In the genomic region with DNA sequence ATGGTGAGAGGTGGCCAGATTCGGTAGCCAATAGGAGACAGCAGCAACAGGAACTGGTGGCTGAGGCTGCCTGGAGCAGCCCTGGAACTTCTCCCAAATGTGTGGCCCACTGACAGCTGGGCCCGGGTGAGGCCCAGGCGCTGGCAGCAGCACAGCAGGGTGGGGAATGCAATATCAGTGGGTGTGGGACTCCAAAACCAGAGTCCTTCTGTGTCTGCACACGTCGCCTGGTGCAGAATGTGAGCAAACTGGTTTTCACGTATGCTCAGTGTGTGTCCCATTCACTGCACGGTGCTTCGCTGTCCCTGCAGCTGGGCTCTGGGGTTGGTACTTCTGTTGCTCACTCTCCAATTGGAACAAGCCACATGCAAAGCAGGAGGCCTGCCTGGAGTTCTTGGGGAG, we compare ENCODE assay signal across 11 cellular contexts. TPM values are rescaled to one million over a fixed set of nuclear protein-coding genes. Genes with fewer than 3 reads are reported as not detected.
DNase-seq lines count a peak whose midpoint lies in the region; ATAC-seq and TF ChIP-seq lines count a peak whose summit lies in the region.
"Had no signal": no experiment of that assay in that cellular context is flagged by ENCODE, and none has a peak within 500 bp of the region (broad histone marks: within the 10 kb centered on the region; RNA-seq: fewer than 3 reads in every experiment).

No MANE protein-coding gene starts in this region.

- peaks cover 22 to 43% of the 10 kb centered on the region in 2 donors for H3K4me1 ChIP-seq in left lung
- peaks cover 15 to 35% (median 22%) of the 10 kb centered on the region in 4 donors for H3K4me1 ChIP-seq in transverse colon

- WGBS in transverse colon (ENCODE audit: low coverage in 1 of 2), 2 donors, result 33 to 71% methylated on average over 1 to 8 of the region's 8 CpGs

- H3K27ac ChIP-seq in left lung (peak overlapping the region in 1 of 2 donors; percentile 84), transverse colon (peak overlapping the region in 2 of 4 donors; percentile 74 to 81)

- no peak for TF ChIP-seq CTCF in epithelial cell of esophagus (IDR thresholded peaks at IDR 0.05; ENCODE audit: insufficient read depth, low read depth, low read length, missing control alignments)
- TF ChIP-seq CTCF in left lung (IDR thresholded peaks at IDR 0.05), result no peak
- no peak for TF ChIP-seq CTCF in transverse colon (IDR thresholded peaks at IDR 0.05)

- H3K36me3 ChIP-seq in left lung (peaks cover 0 to 16% of the 10 kb centered on the region in 2 donors), transverse colon (no peaks in the 10 kb centered on the region)

- no peak for TF ChIP-seq POLR2A in transverse colon (IDR thresholded peaks at IDR 0.05)

- no peaks in the 10 kb centered on the region for H3K27me3 ChIP-seq in left lung
- no peaks in the 10 kb centered on the region for H3K27me3 ChIP-seq in transverse colon

- in situ Hi-C loops in transverse colon (cut with MboI; ENCODE audit: low pct_ligation_motif_present in 1 of 4, low pct_unique_long_range_greater_than_20kb in 1 of 4, low sequenced_read_pairs in 3 of 4), result loop anchor here in 2 of 4 donors (10.0 to 25.0 kb wide), 2 partner anchors 239 to 257 kb away; no protein-coding TSS in a partner anchor

- intact Hi-C loops in left lung (cut with DNase I), result no loop called here
- intact Hi-C loops in transverse colon (cut with DNase I; ENCODE audit: low total_unique reads), result loop anchor here (5.0 to 10.0 kb wide), 2 partner anchors 234 to 387 kb away; no protein-coding TSS in a partner anchor

- DNase-seq in NCI-H1048 (lab: John Stamatoyannopoulos, UW), result peak; percentile 56
- peak; percentile 93 for DNase-seq in epithelial cell of esophagus (ENCODE audit: low read depth)
- DNase-seq in left lung, result peak; percentile 51 to 70
- peak; percentile 31 for DNase-seq in transverse colon
- no peak for DNase-seq in pons (ENCODE audit: low spot score)
- no peak for DNase-seq in NCI-H2029 (lab: John Stamatoyannopoulos, UW)
- DNase-seq: CD4-positive, alpha-beta memory T cell; HCEC 1CT; NCI-H2171 had no signal

- no peak overlapping the region for H3K4me3 ChIP-seq in epithelial cell of esophagus (ENCODE audit: low read length)
- H3K4me3 ChIP-seq in left lung, result no peak overlapping the region
- H3K4me3 ChIP-seq in transverse colon, result no peak overlapping the region

- ATAC-seq in left lung, result peak; percentile 51
- ATAC-seq in GM21619 (IDR thresholded peaks at IDR 0.05; ENCODE audit: unreplicated experiment), result no peak
- ATAC-seq: natural killer cell treated with Interleukin-12 subunit alpha and Interleukin-12 subunit beta and Interleukin-15 and Interleukin-18, amount 100 ng/mL, for 72 hours had no signal

- H3K9me3 ChIP-seq in left lung (no peaks in the 10 kb centered on the region), transverse colon (no peaks in the 10 kb centered on the region)

- TF ChIP-seq EP300 in transverse colon (IDR thresholded peaks at IDR 0.05; ENCODE audit: low read depth), result no peak

RNA-seq across cellular contexts. Expression of a gene that starts 14.4 kb away (rescaled TPM):
- total RNA-seq in left lung, result 10 to 100 TPM; 11.3 to 11.6 TPM
- total RNA-seq in transverse colon, result 1 to 10 TPM; 1.5 to 5.6 (median 4.1) TPM

Comparison
In these comparisons a context has a peak if more than half of its experiments do, and no peak if none do; other contexts are left out.
1. DNase-seq: peak in NCI-H1048 (single experiment), epithelial cell of esophagus (single experiment), left lung (2 of 2) and transverse colon (single experiment); none in pons (single experiment) and NCI-H2029 (single experiment).